Comparison of ENCODE assay signal across 1 cellular context in genomic region chr4:113145519-113146291, GRCh38.
TF ChIP-seq lines count a peak whose summit lies in the region.

No MANE protein-coding gene starts in this region.

TF ChIP-seq in HepG2, 621 proteins besides CTCF, POLR2A, EP300 and RAD21 (continued from another document and continues in another):
- TF ChIP-seq PBX2 (CRISPR knock-in tag; IDR thresholded peaks at IDR 0.05) (no peak), SRSF9 (IDR thresholded peaks at IDR 0.05; ENCODE audit: borderline replicate concordance, insufficient read depth, low read depth, low read length, poor library complexity, severe bottlenecking) (no peak), ZNF12 (CRISPR knock-in tag; IDR thresholded peaks at IDR 0.05) (peak; percentile 60; the same call in 1 of the 2 replicates), NR2C2 (CRISPR knock-in tag; IDR thresholded peaks at IDR 0.05; ENCODE audit: borderline replicate concordance) (peak; percentile 17; the same call in 1 of the 2 replicates), FOXA3 (CRISPR knock-in tag; IDR thresholded peaks at IDR 0.05) (peak; percentile 69), GRHL1 (CRISPR knock-in tag; conservative IDR thresholded peaks at IDR 0.05) (no peak), CCDC6 (CRISPR knock-in tag; IDR thresholded peaks at IDR 0.05) (peak; percentile 62; the same call in 1 of the 2 replicates), MBNL3 (CRISPR knock-in tag; conservative IDR thresholded peaks at IDR 0.05) (no peak), ZNF883 (CRISPR knock-in tag; IDR thresholded peaks at IDR 0.05; ENCODE audit: not compliant biosample characterization) (peak; percentile 54), ZUFSP (CRISPR knock-in tag; IDR thresholded peaks at IDR 0.05; ENCODE audit: borderline replicate concordance) (no peak), NR1H2 (CRISPR knock-in tag; IDR thresholded peaks at IDR 0.05; ENCODE audit: borderline replicate concordance, low read depth) (no peak), ZNF879 (CRISPR knock-in tag; IDR thresholded peaks at IDR 0.05) (no peak), ZNF547 (CRISPR knock-in tag; IDR thresholded peaks at IDR 0.05) (peak; percentile 63; the same call in 1 of the 2 replicates), ELF4 (CRISPR knock-in tag; IDR thresholded peaks at IDR 0.05; ENCODE audit: borderline replicate concordance) (peak; percentile 84; the same call in 1 of the 2 replicates), MED1 (CRISPR knock-in tag; IDR thresholded peaks at IDR 0.05) (peak; percentile 61; the same call in 1 of the 2 replicates), BORCS8-MEF2B (CRISPR knock-in tag; IDR thresholded peaks at IDR 0.05) (peak; percentile 36; the same call in 1 of the 2 replicates), FOSL2 (CRISPR knock-in tag; IDR thresholded peaks at IDR 0.05) (peak; percentile 56), RCOR2 (CRISPR knock-in tag; IDR thresholded peaks at IDR 0.05) (peak; percentile 33; the same call in 1 of the 2 replicates), FOXA1 (IDR thresholded peaks at IDR 0.05) (no peak), FOXA1 (CRISPR knock-in tag; IDR thresholded peaks at IDR 0.05) (peak; percentile 76), ZMAT3 (CRISPR knock-in tag; conservative IDR thresholded peaks at IDR 0.05) (0 out of 2 replicates have a peak, but pooled peaks have one; percentile 43), ELF3 (CRISPR knock-in tag; IDR thresholded peaks at IDR 0.05) (peak; percentile 98), SP4 (CRISPR knock-in tag; IDR thresholded peaks at IDR 0.05) (peak; percentile 50; the same call in 1 of the 2 replicates), MED13 (CRISPR knock-in tag; IDR thresholded peaks at IDR 0.05) (no peak), AFF4 (CRISPR knock-in tag; IDR thresholded peaks at IDR 0.05) (no peak), SALL1 (CRISPR knock-in tag; IDR thresholded peaks at IDR 0.05) (peak; percentile 71), MTA1 (CRISPR knock-in tag; IDR thresholded peaks at IDR 0.05; ENCODE audit: borderline replicate concordance) (peak; percentile 66), ZNF556 (CRISPR knock-in tag; IDR thresholded peaks at IDR 0.05; ENCODE audit: borderline replicate concordance) (peak; percentile 68; the same call in 1 of the 2 replicates), PHF21A (CRISPR knock-in tag; IDR thresholded peaks at IDR 0.05) (peak; percentile 45; the same call in 1 of the 2 replicates), SIX1 (CRISPR knock-in tag; IDR thresholded peaks at IDR 0.05; ENCODE audit: borderline replicate concordance) (peak; percentile 68; the same call in 1 of the 2 replicates), XRCC5 (optimal IDR thresholded peaks at IDR 0.05; ENCODE audit: low read length) (peak; percentile 47), ZFX (CRISPR knock-in tag; IDR thresholded peaks at IDR 0.05; ENCODE audit: low read depth) (peak; percentile 86), SALL2 (CRISPR knock-in tag; IDR thresholded peaks at IDR 0.05) (peak; percentile 37; the same call in 1 of the 2 replicates), ZBTB3 (CRISPR knock-in tag; IDR thresholded peaks at IDR 0.05; ENCODE audit: borderline replicate concordance, low read depth) (0 out of 2 replicates have a peak, but pooled peaks have one; percentile 50), RAD51 (IDR thresholded peaks at IDR 0.05; ENCODE audit: borderline replicate concordance) (peak; percentile 75), SOX5 (CRISPR knock-in tag; IDR thresholded peaks at IDR 0.05; ENCODE audit: borderline replicate concordance) (peak; percentile 54; the same call in 1 of the 2 replicates), BHLHE40 (IDR thresholded peaks at IDR 0.05; ENCODE audit: low read length) (no peak), ZNF432 (CRISPR knock-in tag; IDR thresholded peaks at IDR 0.05; ENCODE audit: borderline replicate concordance) (no peak), PPARG (CRISPR knock-in tag; conservative IDR thresholded peaks at IDR 0.05) (peak; percentile 31; the same call in 1 of the 2 replicates), ZNF775 (CRISPR knock-in tag; IDR thresholded peaks at IDR 0.05; ENCODE audit: borderline replicate concordance) (0 out of 2 replicates have a peak, but pooled peaks have one; percentile 28), KLF16 (CRISPR knock-in tag; IDR thresholded peaks at IDR 0.05) (peak in 1 of 2 experiments; percentile 75; a peak in 2 of 4 replicates), RFX5 (IDR thresholded peaks at IDR 0.05; ENCODE audit: low read depth, low read length) (no peak), SNAPC2 (CRISPR knock-in tag; IDR thresholded peaks at IDR 0.05) (no peak)
- TF ChIP-seq, protein P1, sequence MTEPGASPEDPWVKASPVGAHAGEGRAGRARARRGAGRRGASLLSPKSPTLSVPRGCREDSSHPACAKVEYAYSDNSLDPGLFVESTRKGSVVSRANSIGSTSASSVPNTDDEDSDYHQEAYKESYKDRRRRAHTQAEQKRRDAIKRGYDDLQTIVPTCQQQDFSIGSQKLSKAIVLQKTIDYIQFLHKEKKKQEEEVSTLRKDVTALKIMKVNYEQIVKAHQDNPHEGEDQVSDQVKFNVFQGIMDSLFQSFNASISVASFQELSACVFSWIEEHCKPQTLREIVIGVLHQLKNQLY (CRISPR knock-in tag; IDR thresholded peaks at IDR 0.05): peak; percentile 47; the same call in 1 of the 2 replicates
- TF ChIP-seq, protein P2, sequence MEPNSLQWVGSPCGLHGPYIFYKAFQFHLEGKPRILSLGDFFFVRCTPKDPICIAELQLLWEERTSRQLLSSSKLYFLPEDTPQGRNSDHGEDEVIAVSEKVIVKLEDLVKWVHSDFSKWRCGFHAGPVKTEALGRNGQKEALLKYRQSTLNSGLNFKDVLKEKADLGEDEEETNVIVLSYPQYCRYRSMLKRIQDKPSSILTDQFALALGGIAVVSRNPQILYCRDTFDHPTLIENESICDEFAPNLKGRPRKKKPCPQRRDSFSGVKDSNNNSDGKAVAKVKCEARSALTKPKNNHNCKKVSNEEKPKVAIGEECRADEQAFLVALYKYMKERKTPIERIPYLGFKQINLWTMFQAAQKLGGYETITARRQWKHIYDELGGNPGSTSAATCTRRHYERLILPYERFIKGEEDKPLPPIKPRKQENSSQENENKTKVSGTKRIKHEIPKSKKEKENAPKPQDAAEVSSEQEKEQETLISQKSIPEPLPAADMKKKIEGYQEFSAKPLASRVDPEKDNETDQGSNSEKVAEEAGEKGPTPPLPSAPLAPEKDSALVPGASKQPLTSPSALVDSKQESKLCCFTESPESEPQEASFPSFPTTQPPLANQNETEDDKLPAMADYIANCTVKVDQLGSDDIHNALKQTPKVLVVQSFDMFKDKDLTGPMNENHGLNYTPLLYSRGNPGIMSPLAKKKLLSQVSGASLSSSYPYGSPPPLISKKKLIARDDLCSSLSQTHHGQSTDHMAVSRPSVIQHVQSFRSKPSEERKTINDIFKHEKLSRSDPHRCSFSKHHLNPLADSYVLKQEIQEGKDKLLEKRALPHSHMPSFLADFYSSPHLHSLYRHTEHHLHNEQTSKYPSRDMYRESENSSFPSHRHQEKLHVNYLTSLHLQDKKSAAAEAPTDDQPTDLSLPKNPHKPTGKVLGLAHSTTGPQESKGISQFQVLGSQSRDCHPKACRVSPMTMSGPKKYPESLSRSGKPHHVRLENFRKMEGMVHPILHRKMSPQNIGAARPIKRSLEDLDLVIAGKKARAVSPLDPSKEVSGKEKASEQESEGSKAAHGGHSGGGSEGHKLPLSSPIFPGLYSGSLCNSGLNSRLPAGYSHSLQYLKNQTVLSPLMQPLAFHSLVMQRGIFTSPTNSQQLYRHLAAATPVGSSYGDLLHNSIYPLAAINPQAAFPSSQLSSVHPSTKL (CRISPR knock-in tag; IDR thresholded peaks at IDR 0.05): peak; percentile 85
- TF ChIP-seq, protein P3, sequence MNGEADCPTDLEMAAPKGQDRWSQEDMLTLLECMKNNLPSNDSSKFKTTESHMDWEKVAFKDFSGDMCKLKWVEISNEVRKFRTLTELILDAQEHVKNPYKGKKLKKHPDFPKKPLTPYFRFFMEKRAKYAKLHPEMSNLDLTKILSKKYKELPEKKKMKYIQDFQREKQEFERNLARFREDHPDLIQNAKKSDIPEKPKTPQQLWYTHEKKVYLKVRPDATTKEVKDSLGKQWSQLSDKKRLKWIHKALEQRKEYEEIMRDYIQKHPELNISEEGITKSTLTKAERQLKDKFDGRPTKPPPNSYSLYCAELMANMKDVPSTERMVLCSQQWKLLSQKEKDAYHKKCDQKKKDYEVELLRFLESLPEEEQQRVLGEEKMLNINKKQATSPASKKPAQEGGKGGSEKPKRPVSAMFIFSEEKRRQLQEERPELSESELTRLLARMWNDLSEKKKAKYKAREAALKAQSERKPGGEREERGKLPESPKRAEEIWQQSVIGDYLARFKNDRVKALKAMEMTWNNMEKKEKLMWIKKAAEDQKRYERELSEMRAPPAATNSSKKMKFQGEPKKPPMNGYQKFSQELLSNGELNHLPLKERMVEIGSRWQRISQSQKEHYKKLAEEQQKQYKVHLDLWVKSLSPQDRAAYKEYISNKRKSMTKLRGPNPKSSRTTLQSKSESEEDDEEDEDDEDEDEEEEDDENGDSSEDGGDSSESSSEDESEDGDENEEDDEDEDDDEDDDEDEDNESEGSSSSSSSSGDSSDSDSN (CRISPR knock-in tag; IDR thresholded peaks at IDR 0.05): no peak; the same call in none of the 2 replicates
- TF ChIP-seq, protein P4, sequence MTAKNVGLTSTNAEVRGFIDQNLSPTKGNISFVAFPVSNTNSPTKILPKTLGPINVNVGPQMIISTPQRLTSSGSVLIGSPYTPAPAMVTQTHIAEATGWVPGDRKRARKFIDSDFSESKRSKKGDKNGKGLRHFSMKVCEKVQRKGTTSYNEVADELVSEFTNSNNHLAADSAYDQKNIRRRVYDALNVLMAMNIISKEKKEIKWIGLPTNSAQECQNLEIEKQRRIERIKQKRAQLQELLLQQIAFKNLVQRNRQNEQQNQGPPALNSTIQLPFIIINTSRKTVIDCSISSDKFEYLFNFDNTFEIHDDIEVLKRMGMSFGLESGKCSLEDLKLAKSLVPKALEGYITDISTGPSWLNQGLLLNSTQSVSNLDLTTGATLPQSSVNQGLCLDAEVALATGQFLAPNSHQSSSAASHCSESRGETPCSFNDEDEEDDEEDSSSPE (CRISPR knock-in tag; IDR thresholded peaks at IDR 0.05): 0 out of 2 replicates have a peak, but pooled peaks have one; percentile 12
